In the genomic region with DNA sequence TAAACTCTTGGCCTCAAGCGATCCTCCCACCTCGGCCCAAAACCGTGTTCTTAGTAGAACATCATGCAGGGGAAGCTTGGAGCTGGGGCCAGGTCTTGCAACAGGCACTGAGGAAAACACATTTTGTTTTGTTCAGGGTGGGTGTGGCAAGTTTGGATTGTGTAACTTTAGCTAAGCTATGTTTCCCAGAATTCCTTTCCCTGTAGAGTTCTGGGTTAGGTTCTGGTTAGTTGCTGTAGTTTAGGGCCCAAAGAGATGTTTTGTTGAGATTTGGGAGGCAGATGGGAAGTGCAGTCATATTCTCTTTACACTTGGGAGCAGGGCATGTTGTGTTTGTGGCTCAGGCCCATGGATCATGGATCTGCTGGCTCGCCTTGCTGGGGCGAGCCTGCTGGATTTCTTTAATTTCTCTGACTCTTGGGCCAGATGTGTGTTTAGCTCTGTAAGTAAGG, we compare ENCODE assay signal across 1 cellular context.
TF ChIP-seq lines count a peak whose summit lies in the region.

No MANE protein-coding gene starts in this region.

TF ChIP-seq in SK-N-SH, 30 proteins besides CTCF, POLR2A, EP300 and RAD21:
- TF ChIP-seq, protein P1, sequence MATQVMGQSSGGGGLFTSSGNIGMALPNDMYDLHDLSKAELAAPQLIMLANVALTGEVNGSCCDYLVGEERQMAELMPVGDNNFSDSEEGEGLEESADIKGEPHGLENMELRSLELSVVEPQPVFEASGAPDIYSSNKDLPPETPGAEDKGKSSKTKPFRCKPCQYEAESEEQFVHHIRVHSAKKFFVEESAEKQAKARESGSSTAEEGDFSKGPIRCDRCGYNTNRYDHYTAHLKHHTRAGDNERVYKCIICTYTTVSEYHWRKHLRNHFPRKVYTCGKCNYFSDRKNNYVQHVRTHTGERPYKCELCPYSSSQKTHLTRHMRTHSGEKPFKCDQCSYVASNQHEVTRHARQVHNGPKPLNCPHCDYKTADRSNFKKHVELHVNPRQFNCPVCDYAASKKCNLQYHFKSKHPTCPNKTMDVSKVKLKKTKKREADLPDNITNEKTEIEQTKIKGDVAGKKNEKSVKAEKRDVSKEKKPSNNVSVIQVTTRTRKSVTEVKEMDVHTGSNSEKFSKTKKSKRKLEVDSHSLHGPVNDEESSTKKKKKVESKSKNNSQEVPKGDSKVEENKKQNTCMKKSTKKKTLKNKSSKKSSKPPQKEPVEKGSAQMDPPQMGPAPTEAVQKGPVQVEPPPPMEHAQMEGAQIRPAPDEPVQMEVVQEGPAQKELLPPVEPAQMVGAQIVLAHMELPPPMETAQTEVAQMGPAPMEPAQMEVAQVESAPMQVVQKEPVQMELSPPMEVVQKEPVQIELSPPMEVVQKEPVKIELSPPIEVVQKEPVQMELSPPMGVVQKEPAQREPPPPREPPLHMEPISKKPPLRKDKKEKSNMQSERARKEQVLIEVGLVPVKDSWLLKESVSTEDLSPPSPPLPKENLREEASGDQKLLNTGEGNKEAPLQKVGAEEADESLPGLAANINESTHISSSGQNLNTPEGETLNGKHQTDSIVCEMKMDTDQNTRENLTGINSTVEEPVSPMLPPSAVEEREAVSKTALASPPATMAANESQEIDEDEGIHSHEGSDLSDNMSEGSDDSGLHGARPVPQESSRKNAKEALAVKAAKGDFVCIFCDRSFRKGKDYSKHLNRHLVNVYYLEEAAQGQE (IDR thresholded peaks at IDR 0.05; ENCODE audit: low read depth, low read length) = no peak
- TF ChIP-seq TAF1 (IDR thresholded peaks at IDR 0.05; ENCODE audit: borderline replicate concordance, low read depth, low read length) (no peak), GATA2 (CRISPR knock-in tag; IDR thresholded peaks at IDR 0.05) (no peak), RCOR1 (IDR thresholded peaks at IDR 0.05; ENCODE audit: low read length) (no peak), RXRA (IDR thresholded peaks at IDR 0.05; ENCODE audit: borderline replicate concordance, low read depth) (no peak)
